In the genomic region with DNA sequence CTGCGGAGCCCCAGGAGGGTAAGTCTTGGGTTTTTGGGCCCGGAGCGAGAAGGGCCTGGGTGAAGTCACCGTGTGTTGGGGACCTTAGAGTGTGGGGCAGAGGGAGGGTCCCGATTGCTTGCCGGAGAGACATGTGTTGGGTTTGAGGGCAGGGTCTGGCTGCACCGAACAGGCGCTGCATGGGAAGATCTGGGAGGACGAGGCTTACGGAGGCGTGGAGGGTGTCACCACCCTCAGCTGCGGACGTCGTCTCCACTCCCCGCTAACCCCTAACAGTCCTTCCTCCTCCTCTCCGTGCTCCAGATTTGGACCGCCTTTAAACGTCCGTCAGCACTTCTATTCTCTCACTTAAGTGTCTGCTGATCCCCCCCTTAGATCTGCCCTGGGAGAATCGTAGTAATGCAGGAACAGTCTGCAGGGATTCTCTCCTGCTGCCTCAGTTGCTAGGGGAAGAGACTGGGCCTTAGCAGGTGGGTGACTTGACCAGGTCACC, we compare ENCODE assay signal across 8 cellular contexts. TPM values are rescaled to one million over a fixed set of nuclear protein-coding genes. Genes with fewer than 3 reads are reported as not detected.
A peak's percentile ranks its signal among the peaks of the same experiment; 100 is the strongest.
DNase-seq lines count a peak whose midpoint lies in the region; TF ChIP-seq lines count a peak whose summit lies in the region.
"Not testable (repeated sequence)": the region's sequence is repeated elsewhere in the genome, so short reads cannot be mapped to it uniquely, and the experiment has no call there.

No MANE protein-coding gene starts in this region.

- H3K79me2 ChIP-seq in neural progenitor cell (ENCODE audit: low read depth): peaks cover 20% of the 10 kb centered on the region

- H3K9me3 Mint-ChIP-seq in activated naive CD4-positive, alpha-beta T cell treated with anti-CD3 and anti-CD28 coated beads, Interleukin-2, amount 10 ng/mL, durations not matched to agents 7 days and 5 days; immature natural killer cell; neural progenitor cell: not testable (repeated sequence)

- not testable (repeated sequence) for H3K36me3 ChIP-seq in HAP-1 (replicated peaks); SK-N-MC (ENCODE audit: insufficient read depth, low read length); endocrine pancreas (ENCODE audit: control insufficient read depth, insufficient read depth, low read length); neural progenitor cell

- not testable (repeated sequence) for H3F3A ChIP-seq in neural progenitor cell (ENCODE audit: low read depth)

- not testable (repeated sequence) for H3K27me3 Mint-ChIP-seq in activated naive CD4-positive, alpha-beta T cell treated with anti-CD3 and anti-CD28 coated beads, Interleukin-2, amount 10 ng/mL, durations not matched to agents 7 days and 5 days; immature natural killer cell (ENCODE audit: low read depth in 3 of 3); neural progenitor cell (ENCODE audit: insufficient read depth, low read depth)

- peaks cover 19% of the 10 kb centered on the region for H3K36me3 Mint-ChIP-seq in activated naive CD4-positive, alpha-beta T cell treated with anti-CD3 and anti-CD28 coated beads, Interleukin-2, amount 10 ng/mL, durations not matched to agents 7 days and 5 days
- H3K36me3 Mint-ChIP-seq in immature natural killer cell: not testable (repeated sequence)
- H3K36me3 Mint-ChIP-seq in neural progenitor cell: peaks cover 10% of the 10 kb centered on the region

- not testable (repeated sequence) for H3K4me1 ChIP-seq in HAP-1; endocrine pancreas (ENCODE audit: control insufficient read depth, insufficient read depth, low read length); neural progenitor cell

- CTCF ChIA-PET in AG04449 (lab: Yijun Ruan, JAX); activated naive CD4-positive, alpha-beta T cell treated with anti-CD3 and anti-CD28 coated beads, Interleukin-2, amount 10 ng/mL, durations not matched to agents 7 days and 5 days (lab: Charles Lee): not testable (repeated sequence)

- H3K4me2 ChIP-seq in neural progenitor cell: peak overlapping the region; percentile 88

- H3K4me3 ChIP-seq in AG04449 (ENCODE audit: low read depth, low read length) (peak overlapping the region; percentile 66), HAP-1 (peak overlapping the region; percentile 78), SK-N-MC (peak overlapping the region; percentile 85), neural progenitor cell (peak overlapping the region; percentile 86)
- H3K4me3 ChIP-seq in endocrine pancreas (ENCODE audit: control insufficient read depth, insufficient read depth, low read length): not testable (repeated sequence)

- peak overlapping the region; percentile 83 for H3K9ac ChIP-seq in SK-N-MC (ENCODE audit: insufficient read length)
- H3K9ac ChIP-seq in endocrine pancreas (ENCODE audit: control insufficient read depth, insufficient read depth, low read length): peak overlapping the region; percentile 60
- H3K9ac ChIP-seq in neural progenitor cell: peak overlapping the region; percentile 85

- in situ Hi-C loops in HAP-1 (cut with MboI; ENCODE audit: low sequenced_read_pairs): not testable (repeated sequence)

- H3K4me3 Mint-ChIP-seq in activated naive CD4-positive, alpha-beta T cell treated with anti-CD3 and anti-CD28 coated beads, Interleukin-2, amount 10 ng/mL, durations not matched to agents 7 days and 5 days: peak overlapping the region; percentile 93
- peak overlapping the region; percentile 85 to 89 (median 87) for H3K4me3 Mint-ChIP-seq in immature natural killer cell
- peak overlapping the region; percentile 94 for H3K4me3 Mint-ChIP-seq in neural progenitor cell

- H2AFZ ChIP-seq in neural progenitor cell (replicated peaks): not testable (repeated sequence)

- H3K27me3 ChIP-seq in HAP-1 (ENCODE audit: low read depth); endocrine pancreas (ENCODE audit: control insufficient read depth, insufficient read depth, low read length); neural progenitor cell: not testable (repeated sequence)

- H3K9me3 ChIP-seq in HAP-1; SK-N-MC (ENCODE audit: low read depth, low read length); endocrine pancreas (ENCODE audit: control insufficient read depth, low read length); neural progenitor cell (ENCODE audit: low read depth): not testable (repeated sequence)

- not testable (repeated sequence) for TF ChIP-seq CTCF in AG04449 (IDR thresholded peaks at IDR 0.05; ENCODE audit: insufficient read depth, low read length, missing control alignments); neural progenitor cell (IDR thresholded peaks at IDR 0.05)

- POLR2A ChIA-PET in AG04449 (lab: Yijun Ruan, JAX): not testable (repeated sequence)

- DNase-seq in AG04449 (ENCODE audit: low read depth, low spot score); SK-N-MC (ENCODE audit: low read depth, low spot score): not testable (repeated sequence)
- DNase-seq in HAP-1 (ENCODE audit: low spot score in 2 of 2) (peak in 1 of 2 experiments; percentile 19), immature natural killer cell (peak in 1 of 3 donors; percentile 4), neural progenitor cell (ENCODE audit: low spot score) (peak; percentile 1)
- DNase-seq in activated naive CD4-positive, alpha-beta T cell treated with anti-CD3 and anti-CD28 coated beads, Interleukin-2, amount 10 ng/mL, durations not matched to agents 7 days and 5 days: peak; percentile 22
- peak; percentile 31 for DNase-seq in stimulated activated CD8-positive, alpha-beta memory T cell treated with anti-CD3 and anti-CD28 coated beads, Interleukin-4, amount 100 ng/mL, for 48 hours

- H3K27ac ChIP-seq in SK-N-MC, neural progenitor cell: not testable (repeated sequence)

- not testable (repeated sequence) for H4K20me1 ChIP-seq in neural progenitor cell (ENCODE audit: low read depth)

- H3K4me1 Mint-ChIP-seq in activated naive CD4-positive, alpha-beta T cell treated with anti-CD3 and anti-CD28 coated beads, Interleukin-2, amount 10 ng/mL, durations not matched to agents 7 days and 5 days: peaks cover 18% of the 10 kb centered on the region
- peaks cover 18 to 27% of the 10 kb centered on the region in 2 donors for H3K4me1 Mint-ChIP-seq in immature natural killer cell
- H3K4me1 Mint-ChIP-seq in neural progenitor cell: not testable (repeated sequence)

- H3K27ac Mint-ChIP-seq in activated naive CD4-positive, alpha-beta T cell treated with anti-CD3 and anti-CD28 coated beads, Interleukin-2, amount 10 ng/mL, durations not matched to agents 7 days and 5 days: peak overlapping the region; percentile 84
- H3K27ac Mint-ChIP-seq in immature natural killer cell (peak overlapping the region; percentile 66 to 90 (median 78)), neural progenitor cell (peak overlapping the region; percentile 69)

RNA-seq across cellular contexts. Expression of gene SPDYE6, which starts 8.2 kb away (rescaled TPM):
- polyA plus RNA-seq in immature natural killer cell: under 1 TPM in 1 of 3 donors, not detected in 2; 0.97 TPM
- total RNA-seq in neural progenitor cell (ENCODE audit: low replicate concordance): not detected in 2 replicates

RNA-seq across cellular contexts. Expression of gene PRKRIP1, which starts 31.7 kb away (rescaled TPM):
- 10 to 100 TPM; 13.2 to 20.2 (median 17.2) TPM for polyA plus RNA-seq in immature natural killer cell
- total RNA-seq in neural progenitor cell (ENCODE audit: low replicate concordance): 29.1 and 44.5 TPM in 2 replicates
